Comparison of ENCODE assay signal across 1 cellular context in the genomic region with DNA sequence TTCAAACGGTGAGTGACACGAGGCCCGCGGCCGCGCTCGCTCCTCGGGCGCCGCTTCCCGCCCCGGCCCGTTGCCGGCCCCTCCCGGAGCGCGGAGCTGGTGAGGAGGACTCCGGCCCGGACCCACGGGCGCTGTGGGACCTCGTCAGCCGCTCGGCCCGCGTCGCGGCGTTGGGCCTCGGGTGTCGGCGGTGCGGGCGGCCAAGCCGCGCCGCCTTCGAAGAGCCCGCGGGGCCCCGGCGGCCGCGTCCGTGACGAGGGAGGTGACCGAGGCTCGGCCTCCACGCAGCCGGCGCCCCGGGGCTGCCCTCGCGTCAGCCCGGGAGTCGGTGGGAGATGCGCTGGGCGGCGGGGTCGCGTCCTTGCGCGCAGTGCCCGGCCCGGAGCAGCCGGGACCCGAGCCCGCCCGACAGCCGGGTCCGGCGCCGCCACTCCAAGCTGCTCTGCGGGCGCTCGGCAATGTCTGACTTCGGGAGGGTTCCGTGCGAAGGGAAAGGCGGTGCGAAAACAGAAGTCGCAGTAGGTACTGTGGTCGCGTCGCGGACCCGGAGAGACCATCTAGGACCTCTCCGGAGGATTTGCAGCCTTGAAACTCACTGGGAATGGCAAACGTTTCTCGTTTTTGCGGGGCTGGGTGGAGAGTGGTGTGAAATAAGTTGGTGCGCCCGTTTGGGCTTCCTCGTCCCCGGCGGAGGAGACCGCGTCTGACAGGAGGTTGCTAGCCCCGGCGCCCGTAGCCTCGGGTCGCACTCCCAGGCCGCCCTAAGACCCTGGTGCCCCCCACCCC.
TF ChIP-seq lines count a peak whose summit lies in the region.

No MANE protein-coding gene starts in this region.

TF ChIP-seq in GM23338, 12 proteins besides CTCF, POLR2A, EP300 and RAD21 (continued from another document):
- TF ChIP-seq, protein P1, sequence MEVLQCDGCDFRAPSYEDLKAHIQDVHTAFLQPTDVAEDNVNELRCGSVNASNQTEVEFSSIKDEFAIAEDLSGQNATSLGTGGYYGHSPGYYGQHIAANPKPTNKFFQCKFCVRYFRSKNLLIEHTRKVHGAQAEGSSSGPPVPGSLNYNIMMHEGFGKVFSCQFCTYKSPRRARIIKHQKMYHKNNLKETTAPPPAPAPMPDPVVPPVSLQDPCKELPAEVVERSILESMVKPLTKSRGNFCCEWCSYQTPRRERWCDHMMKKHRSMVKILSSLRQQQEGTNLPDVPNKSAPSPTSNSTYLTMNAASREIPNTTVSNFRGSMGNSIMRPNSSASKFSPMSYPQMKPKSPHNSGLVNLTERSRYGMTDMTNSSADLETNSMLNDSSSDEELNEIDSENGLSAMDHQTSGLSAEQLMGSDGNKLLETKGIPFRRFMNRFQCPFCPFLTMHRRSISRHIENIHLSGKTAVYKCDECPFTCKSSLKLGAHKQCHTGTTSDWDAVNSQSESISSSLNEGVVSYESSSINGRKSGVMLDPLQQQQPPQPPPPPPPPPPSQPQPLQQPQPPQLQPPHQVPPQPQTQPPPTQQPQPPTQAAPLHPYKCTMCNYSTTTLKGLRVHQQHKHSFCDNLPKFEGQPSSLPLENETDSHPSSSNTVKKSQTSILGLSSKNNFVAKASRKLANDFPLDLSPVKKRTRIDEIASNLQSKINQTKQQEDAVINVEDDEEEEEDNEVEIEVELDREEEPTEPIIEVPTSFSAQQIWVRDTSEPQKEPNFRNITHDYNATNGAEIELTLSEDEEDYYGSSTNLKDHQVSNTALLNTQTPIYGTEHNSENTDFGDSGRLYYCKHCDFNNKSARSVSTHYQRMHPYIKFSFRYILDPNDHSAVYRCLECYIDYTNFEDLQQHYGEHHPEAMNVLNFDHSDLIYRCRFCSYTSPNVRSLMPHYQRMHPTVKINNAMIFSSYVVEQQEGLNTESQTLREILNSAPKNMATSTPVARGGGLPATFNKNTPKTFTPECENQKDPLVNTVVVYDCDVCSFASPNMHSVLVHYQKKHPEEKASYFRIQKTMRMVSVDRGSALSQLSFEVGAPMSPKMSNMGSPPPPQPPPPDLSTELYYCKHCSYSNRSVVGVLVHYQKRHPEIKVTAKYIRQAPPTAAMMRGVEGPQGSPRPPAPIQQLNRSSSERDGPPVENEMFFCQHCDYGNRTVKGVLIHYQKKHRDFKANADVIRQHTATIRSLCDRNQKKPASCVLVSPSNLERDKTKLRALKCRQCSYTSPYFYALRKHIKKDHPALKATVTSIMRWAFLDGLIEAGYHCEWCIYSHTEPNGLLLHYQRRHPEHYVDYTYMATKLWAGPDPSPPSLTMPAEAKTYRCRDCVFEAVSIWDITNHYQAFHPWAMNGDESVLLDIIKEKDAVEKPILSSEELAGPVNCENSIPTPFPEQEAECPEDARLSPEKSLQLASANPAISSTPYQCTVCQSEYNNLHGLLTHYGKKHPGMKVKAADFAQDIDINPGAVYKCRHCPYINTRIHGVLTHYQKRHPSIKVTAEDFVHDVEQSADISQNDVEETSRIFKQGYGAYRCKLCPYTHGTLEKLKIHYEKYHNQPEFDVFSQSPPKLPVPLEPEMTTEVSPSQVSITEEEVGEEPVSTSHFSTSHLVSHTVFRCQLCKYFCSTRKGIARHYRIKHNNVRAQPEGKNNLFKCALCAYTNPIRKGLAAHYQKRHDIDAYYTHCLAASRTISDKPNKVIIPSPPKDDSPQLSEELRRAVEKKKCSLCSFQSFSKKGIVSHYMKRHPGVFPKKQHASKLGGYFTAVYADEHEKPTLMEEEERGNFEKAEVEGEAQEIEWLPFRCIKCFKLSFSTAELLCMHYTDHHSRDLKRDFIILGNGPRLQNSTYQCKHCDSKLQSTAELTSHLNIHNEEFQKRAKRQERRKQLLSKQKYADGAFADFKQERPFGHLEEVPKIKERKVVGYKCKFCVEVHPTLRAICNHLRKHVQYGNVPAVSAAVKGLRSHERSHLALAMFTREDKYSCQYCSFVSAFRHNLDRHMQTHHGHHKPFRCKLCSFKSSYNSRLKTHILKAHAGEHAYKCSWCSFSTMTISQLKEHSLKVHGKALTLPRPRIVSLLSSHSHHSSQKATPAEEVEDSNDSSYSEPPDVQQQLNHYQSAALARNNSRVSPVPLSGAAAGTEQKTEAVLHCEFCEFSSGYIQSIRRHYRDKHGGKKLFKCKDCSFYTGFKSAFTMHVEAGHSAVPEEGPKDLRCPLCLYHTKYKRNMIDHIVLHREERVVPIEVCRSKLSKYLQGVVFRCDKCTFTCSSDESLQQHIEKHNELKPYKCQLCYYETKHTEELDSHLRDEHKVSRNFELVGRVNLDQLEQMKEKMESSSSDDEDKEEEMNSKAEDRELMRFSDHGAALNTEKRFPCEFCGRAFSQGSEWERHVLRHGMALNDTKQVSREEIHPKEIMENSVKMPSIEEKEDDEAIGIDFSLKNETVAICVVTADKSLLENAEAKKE (CRISPR knock-in tag; IDR thresholded peaks at IDR 0.05): no peak
- TF ChIP-seq STAT1 (IDR thresholded peaks at IDR 0.05; ENCODE audit: unreplicated experiment): no peak
